Comparison of ENCODE assay signal across 12 cellular contexts in the genomic region with DNA sequence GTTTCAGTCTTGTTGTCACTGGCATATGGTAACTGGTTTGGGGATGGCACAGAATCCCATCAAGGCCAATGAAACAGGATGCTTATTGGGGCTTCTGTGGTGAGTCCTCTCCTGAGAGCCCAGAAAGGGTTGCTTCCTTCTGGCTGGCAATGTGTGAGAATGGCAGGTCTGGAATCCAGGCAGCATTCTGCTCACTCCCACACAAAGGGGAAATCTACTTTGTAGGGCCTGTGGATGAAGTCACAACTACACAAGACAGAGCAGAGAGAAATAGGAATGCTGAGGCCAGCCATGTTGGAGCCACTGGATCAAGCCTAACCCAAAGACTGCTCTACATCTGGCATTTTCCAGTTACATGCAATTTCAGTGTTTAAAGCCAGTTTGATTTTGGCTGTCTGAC. TPM values are rescaled to one million over a fixed set of nuclear protein-coding genes. Genes with fewer than 3 reads are reported as not detected.
DNase-seq lines count a peak whose midpoint lies in the region; FAIRE-seq and TF ChIP-seq lines count a peak whose summit lies in the region.
"Had no signal": no experiment of that assay in that cellular context is flagged by ENCODE, and none has a peak within 500 bp of the region (broad histone marks: within the 10 kb centered on the region; RNA-seq: fewer than 3 reads in every experiment).

No MANE protein-coding gene starts in this region.

- no peaks in the 10 kb centered on the region for H4K20me1 ChIP-seq in endothelial cell of umbilical vein (replicated peaks; ENCODE audit: control insufficient read depth, extremely low read depth, insufficient read depth, low read length)
- H4K20me1 ChIP-seq in osteoblast (ENCODE audit: insufficient read depth, low read length), result peaks cover 3% of the 10 kb centered on the region

- peaks cover 4 to 14% of the 10 kb centered on the region in 2 experiments for H3K36me3 ChIP-seq in endothelial cell of umbilical vein (ENCODE audit: control insufficient read depth in 2 of 2, extremely low read depth in 1 of 2, insufficient read depth in 2 of 2, low read length in 2 of 2)
- peaks cover 15% of the 10 kb centered on the region for H3K36me3 ChIP-seq in osteoblast (ENCODE audit: insufficient read depth, low read length)
- H3K36me3 ChIP-seq: uterus had no signal

- FAIRE-seq in endothelial cell of umbilical vein (lab: Jason Lieb, UNC), result no peak

- no peaks in the 10 kb centered on the region for H3K27me3 ChIP-seq in endothelial cell of umbilical vein (ENCODE audit: control insufficient read depth in 2 of 2, insufficient read depth in 2 of 2, low read length in 2 of 2)
- no peaks in the 10 kb centered on the region for H3K27me3 ChIP-seq in osteoblast (ENCODE audit: insufficient read depth, low read length)
- H3K27me3 ChIP-seq: uterus had no signal

- no TSS peak for BruUV-seq in endothelial cell of umbilical vein (replicated peaks; lab: Mats Ljungman, UMichigan)

- dilution Hi-C loops in endothelial cell of umbilical vein (cut with MboI; ENCODE audit: extremely low pct_ligation_motif_present, low sequenced_read_pairs), result no loop called here

- DNase-seq in EH (ENCODE audit: low read depth), result peak; percentile 16
- peak; percentile 23 for DNase-seq in NCI-H226
- DNase-seq in endothelial cell of umbilical vein (ENCODE audit: low read depth, low spot score), result no peak
- peak; percentile 73 for DNase-seq in osteoblast (ENCODE audit: insufficient read length, low spot score, missing footprints)
- DNase-seq in DMS 273 treated with DMSO at 0.1 percent for 48 hours (lab: John Stamatoyannopoulos, UW), result no peak
- DNase-seq in NCI-H1105 (lab: John Stamatoyannopoulos, UW), result no peak
- no peak for DNase-seq in lower leg skin (ENCODE audit: low spot score in 2 of 2)
- DNase-seq: activated CD8-positive, alpha-beta memory T cell treated with anti-CD3 and anti-CD28 coated beads, Interleukin-2, amount 50 U/mL, for 48 hours; aorta; KG1; NCI-H2227 treated with DMSO at 0.1 percent for 48 hours; uterus had no signal

- H3K9me1 ChIP-seq in endothelial cell of umbilical vein (replicated peaks; ENCODE audit: control insufficient read depth, extremely low read depth, insufficient read depth, low read length), result no peaks in the 10 kb centered on the region

- CTCF ChIA-PET in endothelial cell of umbilical vein (lab: Charles Lee), result no interaction called here

- H3K4me1 ChIP-seq in endothelial cell of umbilical vein (ENCODE audit: control insufficient read depth, extremely low read depth, insufficient read depth, low read length) (peaks cover 10% of the 10 kb centered on the region), osteoblast (ENCODE audit: insufficient read depth, low read length) (peaks cover 13% of the 10 kb centered on the region)

- H3K4me2 ChIP-seq in endothelial cell of umbilical vein (ENCODE audit: insufficient read depth, low read length) (no peak overlapping the region), osteoblast (ENCODE audit: insufficient read depth, low read length) (no peak overlapping the region)

- TF ChIP-seq POLR2A in endothelial cell of umbilical vein (IDR thresholded peaks at IDR 0.05; ENCODE audit: low read depth, low read length) (peak; percentile 39), lower leg skin (IDR thresholded peaks at IDR 0.05) (no peak)

- POLR2A ChIA-PET in endothelial cell of umbilical vein (lab: Charles Lee), result no interaction called here

- TF ChIP-seq CTCF in endothelial cell of umbilical vein (IDR thresholded peaks at IDR 0.05; ENCODE audit: extremely low read depth in 1 of 2, insufficient read depth in 1 of 2, low read depth in 1 of 2, low read length in 2 of 2) (no peak), osteoblast (IDR thresholded peaks at IDR 0.05; ENCODE audit: extremely low read depth, low read depth, low read length) (no peak), lower leg skin (IDR thresholded peaks at IDR 0.05) (no peak)

- no peak overlapping the region for H2AFZ ChIP-seq in endothelial cell of umbilical vein (ENCODE audit: low read depth, low read length)
- no peak overlapping the region for H2AFZ ChIP-seq in osteoblast (ENCODE audit: low read length)

- H3K79me2 ChIP-seq in endothelial cell of umbilical vein (ENCODE audit: control insufficient read depth, insufficient read depth, low read length) (no peaks in the 10 kb centered on the region), osteoblast (ENCODE audit: insufficient read depth, low read length) (peaks cover 11% of the 10 kb centered on the region)

- H3K9me3 ChIP-seq in endothelial cell of umbilical vein (replicated peaks; ENCODE audit: control insufficient read depth, insufficient read depth, low read length) (no peaks in the 10 kb centered on the region), osteoblast (ENCODE audit: low read depth, low read length) (no peaks in the 10 kb centered on the region)
- H3K9me3 ChIP-seq: uterus had no signal

- intact Hi-C loops in endothelial cell of umbilical vein (cut with micrococcal nuclease), result no loop called here
- intact Hi-C loops in lower leg skin (cut with DNase I; ENCODE audit: low total_unique reads), result loop anchor here (10.0 kb wide), 1 partner anchor 77 kb away; no protein-coding TSS in a partner anchor

- no peak overlapping the region for H3K4me3 ChIP-seq in endothelial cell of umbilical vein (replicated peaks in 1 of 3; ENCODE audit: insufficient read depth in 1 of 3, low read depth in 1 of 3, low read length in 3 of 3)
- no peak overlapping the region for H3K4me3 ChIP-seq in osteoblast (ENCODE audit: insufficient read depth, low read length)
- no peak overlapping the region for H3K4me3 ChIP-seq in lower leg skin (ENCODE audit: low read depth, poor library complexity, severe bottlenecking)
- H3K4me3 ChIP-seq: uterus had no signal

- H3K27ac ChIP-seq in endothelial cell of umbilical vein (ENCODE audit: insufficient read depth, low read depth, low read length), result no peak overlapping the region
- H3K27ac ChIP-seq in osteoblast (ENCODE audit: low read depth, low read length), result no peak overlapping the region

- no peak overlapping the region for H3K9ac ChIP-seq in endothelial cell of umbilical vein (replicated peaks; ENCODE audit: extremely low read depth, insufficient read depth, low read length)

TF ChIP-seq in endothelial cell of umbilical vein, 7 proteins besides CTCF, POLR2A, EP300 and RAD21:
- TF ChIP-seq MYC (IDR thresholded peaks at IDR 0.05; ENCODE audit: low read depth, low read length) (no peak), EZH2 (IDR thresholded peaks at IDR 0.05; ENCODE audit: borderline replicate concordance, low read depth, low read length, severe bottlenecking) (no peak), JUN (IDR thresholded peaks at IDR 0.05; ENCODE audit: borderline replicate concordance, insufficient read depth, insufficient read length, low read depth) (no peak), GATA2 (IDR thresholded peaks at IDR 0.05; ENCODE audit: insufficient read depth, insufficient read length, low read depth, low read length) (no peak), POLR2AphosphoS5 (IDR thresholded peaks at IDR 0.05; ENCODE audit: insufficient read depth, low read depth, low read length) (no peak), FOS (IDR thresholded peaks at IDR 0.05; ENCODE audit: borderline replicate concordance, insufficient read depth, low read length) (no peak)
- TF ChIP-seq, protein P1, sequence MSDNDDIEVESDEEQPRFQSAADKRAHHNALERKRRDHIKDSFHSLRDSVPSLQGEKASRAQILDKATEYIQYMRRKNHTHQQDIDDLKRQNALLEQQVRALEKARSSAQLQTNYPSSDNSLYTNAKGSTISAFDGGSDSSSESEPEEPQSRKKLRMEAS (IDR thresholded peaks at IDR 0.05; ENCODE audit: insufficient read depth, insufficient read length), result no peak

RNA-seq across cellular contexts. Expression of a gene that starts 15.7 kb away (rescaled TPM):
- total RNA-seq in endothelial cell of umbilical vein (14.6 and 15.2 TPM in 2 replicates), osteoblast (2.5 and 2.7 TPM in 2 replicates), lower leg skin (10 to 100 TPM; 10.5 to 12.1 (median 11.7) TPM)
- 7.0 and 8.2 TPM in 2 replicates for polyA plus RNA-seq in endothelial cell of umbilical vein
- 7.1 and 7.7 TPM in 2 replicates for polyA plus RNA-seq in endothelial cell of umbilical vein (2011; cell fraction: cytosol; rRNA removed)
- polyA plus RNA-seq in endothelial cell of umbilical vein (2011; cell fraction: nucleus; rRNA removed), result 6.1 and 7.6 TPM in 2 replicates
- 8.7 and 9.1 TPM in 2 replicates for polyA plus RNA-seq in endothelial cell of umbilical vein (2012)
- 11.0 and 11.8 TPM in 2 replicates for polyA minus RNA-seq in endothelial cell of umbilical vein
- 8.2 TPM for polyA minus RNA-seq in endothelial cell of umbilical vein (2011; cell fraction: cytosol; rRNA and poly(A)+ RNA removed)
- polyA minus RNA-seq in endothelial cell of umbilical vein (2011; cell fraction: nucleus; rRNA and poly(A)+ RNA removed), result 6.7 and 7.4 TPM in 2 replicates

RNA-seq across cellular contexts. Expression of a gene that starts 15.8 kb away (rescaled TPM):
- total RNA-seq in endothelial cell of umbilical vein (48.1 and 51.4 TPM in 2 replicates), osteoblast (40.9 and 43.0 TPM in 2 replicates), lower leg skin (10 to 100 TPM; 15.6 to 29.7 (median 21.6) TPM)
- polyA plus RNA-seq in endothelial cell of umbilical vein, result 29.0 and 30.9 TPM in 2 replicates
- polyA plus RNA-seq in endothelial cell of umbilical vein (2011; cell fraction: cytosol; rRNA removed), result 35.4 and 35.7 TPM in 2 replicates
- polyA plus RNA-seq in endothelial cell of umbilical vein (2011; cell fraction: nucleus; rRNA removed), result 21.0 and 23.0 TPM in 2 replicates
- 39.6 and 45.7 TPM in 2 replicates for polyA plus RNA-seq in endothelial cell of umbilical vein (2012)
- 39.5 and 43.7 TPM in 2 replicates for polyA minus RNA-seq in endothelial cell of umbilical vein
- polyA minus RNA-seq in endothelial cell of umbilical vein (2011; cell fraction: cytosol; rRNA and poly(A)+ RNA removed), result 20.0 TPM
- polyA minus RNA-seq in endothelial cell of umbilical vein (2011; cell fraction: nucleus; rRNA and poly(A)+ RNA removed), result 13.8 and 18.7 TPM in 2 replicates

Comparison
In these comparisons a context has a peak if more than half of its experiments do, and no peak if none do; other contexts are left out.
1. DNase-seq: peak in EH (single experiment), NCI-H226 (single experiment) and osteoblast (single experiment); none in endothelial cell of umbilical vein (single experiment), DMS 273 treated with DMSO at 0.1 percent for 48 hours (single experiment), NCI-H1105 (single experiment) and lower leg skin (0 of 2).